ENCODE assay signal across 1 cellular context in the genomic region with DNA sequence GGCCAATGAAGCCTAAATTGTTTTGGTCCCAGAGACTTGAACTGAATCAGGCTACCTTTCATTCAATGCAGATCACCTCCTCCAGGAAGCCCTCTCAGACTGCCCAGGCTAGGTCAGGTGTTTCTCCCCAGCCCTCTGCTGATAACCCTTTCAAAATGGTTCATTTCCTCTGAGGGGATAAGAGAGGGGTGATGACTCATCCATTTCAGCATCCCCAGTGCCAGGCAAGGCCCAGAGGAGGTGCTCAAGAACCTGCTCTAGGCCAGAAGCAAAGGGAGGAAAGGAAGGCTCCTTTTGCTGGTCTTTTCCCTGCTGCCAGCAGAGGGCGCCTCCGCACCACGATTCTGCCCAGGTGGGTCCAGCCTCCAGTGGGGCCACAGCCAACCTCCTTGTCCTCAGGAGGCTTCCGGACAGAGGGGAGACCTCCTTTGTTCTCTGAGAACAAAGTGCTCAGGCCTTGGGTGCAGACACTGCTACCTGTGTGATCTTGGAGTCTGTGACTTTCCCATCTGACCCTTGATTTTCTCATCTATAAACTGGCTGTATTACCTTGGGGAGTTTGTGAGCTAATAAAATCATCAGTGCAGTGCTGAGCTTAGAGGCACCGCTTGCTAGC.
TF ChIP-seq lines count a peak whose summit lies in the region.

No MANE protein-coding gene starts in this region.

TF ChIP-seq in GM12878, 131 proteins besides CTCF, POLR2A, EP300 and RAD21 (continued from another document):
- peak; percentile 17; the same call in 1 of the 2 replicates for TF ChIP-seq RB1 (IDR thresholded peaks at IDR 0.05; ENCODE audit: borderline replicate concordance)
- peak; percentile 69 for TF ChIP-seq SMC3 (IDR thresholded peaks at IDR 0.05; ENCODE audit: borderline replicate concordance, low read length)
TF ChIP-seq in GM12878: peak in this region for 3.
